ENCODE assay signal across 8 cellular contexts in the genomic region with DNA sequence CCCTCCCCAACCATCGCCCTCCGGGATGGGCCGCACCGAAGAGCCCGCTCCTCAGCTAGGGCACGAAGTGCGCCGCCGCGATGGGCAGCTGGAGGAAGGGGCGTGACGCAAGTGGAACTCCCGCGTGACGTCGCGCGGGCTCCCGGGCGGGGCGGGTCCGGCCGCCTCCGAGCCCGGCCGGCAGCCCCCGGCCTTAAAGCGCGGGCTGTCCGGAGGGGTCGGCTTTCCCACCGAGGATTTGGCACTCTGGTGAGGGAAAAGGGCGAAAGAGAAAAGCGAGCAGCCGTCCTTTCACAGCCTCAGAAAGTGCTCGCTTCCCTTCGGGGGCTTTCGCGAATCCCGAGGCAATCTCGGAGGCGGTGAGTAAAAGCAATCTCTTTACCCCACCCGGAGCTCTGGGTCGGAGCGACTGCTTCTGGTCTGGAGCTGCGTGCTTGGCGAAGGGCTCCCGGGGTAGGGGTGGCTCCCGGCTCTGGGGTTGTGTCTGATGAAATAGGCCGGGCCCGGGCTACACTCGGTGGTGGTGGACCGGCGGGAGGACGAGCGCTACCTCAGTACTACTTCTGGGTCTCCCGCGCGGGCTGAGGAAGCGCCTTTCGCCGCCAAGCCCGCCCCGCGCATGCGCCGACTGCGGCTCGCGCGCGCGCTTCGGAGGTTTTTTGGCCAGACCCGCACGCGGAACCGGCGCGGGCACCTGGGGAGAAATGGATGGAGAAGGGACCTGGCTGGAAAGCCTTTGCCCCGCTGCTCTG. TPM values are rescaled to one million over a fixed set of nuclear protein-coding genes. Genes with fewer than 3 reads are reported as not detected.
DNase-seq lines count a peak whose midpoint lies in the region; ATAC-seq, FAIRE-seq and TF ChIP-seq lines count a peak whose summit lies in the region.

TSS of gene RBBP8 (plus strand) at position 123 of the 752 bp plus-strand sequence. CDS start 3,524 bp downstream, outside the sequence.

- DNase-seq in COLO668 (lab: John Stamatoyannopoulos, UW; ENCODE audit: unreplicated experiment) (peak; percentile 95), HS-5 (ENCODE audit: low read depth) (peak; percentile 62), NOMO-1 treated with dmso at 0.1 percent for 144 hours (lab: John Stamatoyannopoulos, UW; ENCODE audit: unreplicated experiment) (peak; percentile 70), H1 (ENCODE audit: low read depth in 1 of 2, low spot score in 2 of 2) (peak; percentile 67 to 90), mesendoderm (peak; percentile 94)
- peak; percentile 87 for DNase-seq in activated CD8-positive, alpha-beta memory T cell treated with anti-CD3 and anti-CD28 coated beads, Interleukin-2, amount 10 ng/mL, durations not matched to agents 7 days and 5 days
- DNase-seq in stimulated activated CD8-positive, alpha-beta memory T cell treated with anti-CD3 and anti-CD28 coated beads, Interleukin-15, amount 100 ng/mL, for 1 hour (ENCODE audit: low read depth), result peak; percentile 52

- no peaks in the 10 kb centered on the region for H4K20me1 ChIP-seq in H1 (replicated peaks in 1 of 2; ENCODE audit: control insufficient read depth in 1 of 2, insufficient read depth in 2 of 2, low read length in 2 of 2)

- H4K5ac ChIP-seq in H1 (ENCODE audit: insufficient read length, low read depth, low read length) (peak within 1 kb of the TSS; percentile 89), mesendoderm (ENCODE audit: low read length) (peak within 1 kb of the TSS; percentile 23)

- peaks cover 0 to 2% (median 0%) of the 10 kb centered on the region in 4 experiments; a peak in 1 of 7 replicates for H3K4me1 ChIP-seq in H1 (replicated peaks in 1 of 4; ENCODE audit: control insufficient read depth in 3 of 4, insufficient read depth in 4 of 4, low read length in 3 of 4)
- no peaks in the 10 kb centered on the region for H3K4me1 ChIP-seq in mesendoderm (ENCODE audit: control insufficient read depth, low read depth, low read length)

- H3K27me3 ChIP-seq in H1 (replicated peaks in 1 of 4; ENCODE audit: control insufficient read depth in 3 of 4, extremely low read depth in 1 of 4, insufficient read depth in 3 of 4, low read length in 3 of 4), result no peaks in the 10 kb centered on the region
- H3K27me3 ChIP-seq in mesendoderm (ENCODE audit: insufficient read depth, low read length, poor library complexity), result no peaks in the 10 kb centered on the region

- peak within 1 kb of the TSS; percentile 92 for H3K4me2 ChIP-seq in H1 (ENCODE audit: insufficient read depth in 1 of 2, low read depth in 2 of 2, low read length in 2 of 2)
- H3K4me2 ChIP-seq in mesendoderm (ENCODE audit: low read length), result peak within 1 kb of the TSS; percentile 99

- H3K18ac ChIP-seq in H1 (ENCODE audit: extremely low read depth, low read length), result peak within 1 kb of the TSS; percentile 85
- peak within 1 kb of the TSS; percentile 95 for H3K18ac ChIP-seq in mesendoderm (ENCODE audit: low read length)

- no peak within 1 kb of the TSS for H2AK5ac ChIP-seq in H1 (ENCODE audit: low read depth, low read length)
- no peak within 1 kb of the TSS for H2AK5ac ChIP-seq in mesendoderm (ENCODE audit: low read length)

- no peaks in the 10 kb centered on the region for H3K9me3 Mint-ChIP-seq in activated CD8-positive, alpha-beta memory T cell treated with anti-CD3 and anti-CD28 coated beads, Interleukin-2, amount 10 ng/mL, durations not matched to agents 7 days and 5 days (ENCODE audit: low read depth)

- peak; percentile 57 for ATAC-seq in GM19468 (IDR thresholded peaks at IDR 0.05; ENCODE audit: extremely low read depth, unreplicated experiment)
- ATAC-seq in activated CD8-positive, alpha-beta memory T cell treated with anti-CD3 and anti-CD28 coated beads, Interleukin-2, amount 10 ng/mL, durations not matched to agents 7 days and 5 days, result peak; percentile 86

- H3K27ac ChIP-seq in H1 (ENCODE audit: low read depth, low read length) (peak within 1 kb of the TSS; percentile 86), mesendoderm (ENCODE audit: low read depth, low read length) (peak within 1 kb of the TSS; percentile 90)

- no peak for TF ChIP-seq EP300 in H1 (IDR thresholded peaks at IDR 0.05; ENCODE audit: borderline replicate concordance in 1 of 2, low read depth in 2 of 2, low read length in 2 of 2)

- H3K14ac ChIP-seq in H1 (ENCODE audit: insufficient read length), result peak within 1 kb of the TSS; percentile 68

- peak within 1 kb of the TSS; percentile 91 to 97 (median 92) for H3K9ac ChIP-seq in H1 (replicated peaks in 1 of 4; ENCODE audit: extremely low read depth in 1 of 4, low read depth in 3 of 4, low read length in 3 of 4)
- H3K9ac ChIP-seq in mesendoderm (ENCODE audit: low read length), result peak within 1 kb of the TSS; percentile 97

- no peak within 1 kb of the TSS for H2BK20ac ChIP-seq in H1 (ENCODE audit: low read length)

- H3K56ac ChIP-seq in H1 (replicated peaks; ENCODE audit: insufficient read length, low read depth, low read length) (peak within 1 kb of the TSS; percentile 84), mesendoderm (ENCODE audit: low read length) (peak within 1 kb of the TSS; percentile 98)

- FAIRE-seq in H1 (lab: Jason Lieb, UNC), result no peak

- H3K27ac Mint-ChIP-seq in activated CD8-positive, alpha-beta memory T cell treated with anti-CD3 and anti-CD28 coated beads, Interleukin-2, amount 10 ng/mL, durations not matched to agents 7 days and 5 days, result peak within 1 kb of the TSS; percentile 96

- CTCF ChIA-PET in activated CD8-positive, alpha-beta memory T cell treated with anti-CD3 and anti-CD28 coated beads, Interleukin-2, amount 10 ng/mL, durations not matched to agents 7 days and 5 days (lab: Charles Lee), result interaction anchor here (0.6 to 1.5 kb wide), 5 partner anchors 9 to 198 kb away, joined by 3 to 12 read pairs (median 4); no protein-coding TSS in a partner anchor
- CTCF ChIA-PET in H1 (lab: Charles Lee; ENCODE audit: partially characterized antibody), result interaction anchor here (0.7 kb wide), 2 partner anchors 14 to 24 kb away, joined by 3 to 4 read pairs; no protein-coding TSS in a partner anchor

- H2BK12ac ChIP-seq in H1 (ENCODE audit: low read depth, low read length), result no peak within 1 kb of the TSS

- peaks cover 0 to 20% (median 10%) of the 10 kb centered on the region in 4 experiments; a peak in 5 of 8 replicates for H3K36me3 ChIP-seq in H1 (ENCODE audit: control insufficient read depth in 2 of 4, insufficient read depth in 4 of 4, low read length in 3 of 4)
- no peaks in the 10 kb centered on the region for H3K36me3 ChIP-seq in mesendoderm (ENCODE audit: control insufficient read depth, insufficient read depth, low read length)

- peaks cover 16% of the 10 kb centered on the region for H3K36me3 Mint-ChIP-seq in activated CD8-positive, alpha-beta memory T cell treated with anti-CD3 and anti-CD28 coated beads, Interleukin-2, amount 10 ng/mL, durations not matched to agents 7 days and 5 days

- H3K4me3 Mint-ChIP-seq in activated CD8-positive, alpha-beta memory T cell treated with anti-CD3 and anti-CD28 coated beads, Interleukin-2, amount 10 ng/mL, durations not matched to agents 7 days and 5 days, result peak within 1 kb of the TSS; percentile 86

- 0 out of 4 replicates have a peak, but pooled peaks of 1 of the 2 experiments have one; percentile 5 for TF ChIP-seq RAD21 in H1 (IDR thresholded peaks at IDR 0.05 in 1 of 2, conservative IDR thresholded peaks at IDR 0.05 in 1 of 2; ENCODE audit: low read depth in 2 of 2, low read length in 2 of 2)

- peaks cover 54% of the 10 kb centered on the region for H3K4me1 Mint-ChIP-seq in activated CD8-positive, alpha-beta memory T cell treated with anti-CD3 and anti-CD28 coated beads, Interleukin-2, amount 10 ng/mL, durations not matched to agents 7 days and 5 days

- H2BK120ac ChIP-seq in H1 (replicated peaks; ENCODE audit: low read depth, low read length) (peak within 1 kb of the TSS; percentile 40), mesendoderm (ENCODE audit: low read depth, low read length) (no peak within 1 kb of the TSS)

- peaks cover 6% of the 10 kb centered on the region for H3K23me2 ChIP-seq in H1 (ENCODE audit: low read depth, low read length)

- peaks cover 0 to 31% of the 10 kb centered on the region in 2 experiments; a peak in 3 of 4 replicates for H3K79me2 ChIP-seq in H1 (ENCODE audit: control insufficient read depth in 1 of 2, insufficient read depth in 2 of 2, low read length in 2 of 2)
- peaks cover 6% of the 10 kb centered on the region for H3K79me2 ChIP-seq in mesendoderm (ENCODE audit: control insufficient read depth, insufficient read depth, low read length)

- H2AFZ ChIP-seq in H1 (ENCODE audit: low read length), result peak within 1 kb of the TSS; percentile 99

- 2% methylated on average over 66 of the region's 81 CpGs; no CpG with 5 or more reads in 1 of the 2 experiments for WGBS in H1 (ENCODE audit: extremely low coverage in 1 of 2, insufficient coverage in 1 of 2, insufficient read length in 1 of 2, insufficient replicate concordance in 2 of 2, low coverage in 1 of 2, low lambda C conversion rate in 2 of 2, missing lambda C conversion rate in 1 of 2), 2 experiments
- no CpG with 5 or more reads among the region's 81 CpGs for WGBS in mesendoderm (ENCODE audit: extremely low coverage, insufficient coverage, low lambda C conversion rate)

- H3K79me1 ChIP-seq in H1 (ENCODE audit: low read depth, low read length), result no peaks in the 10 kb centered on the region; the same call in 1 of the 2 replicates
- H3K79me1 ChIP-seq in mesendoderm (ENCODE audit: low read length), result peaks cover 2% of the 10 kb centered on the region

- H3K4ac ChIP-seq in H1 (replicated peaks; ENCODE audit: insufficient read length, low read depth, low read length) (peak within 1 kb of the TSS; percentile 61), mesendoderm (ENCODE audit: low read depth, low read length) (peak within 1 kb of the TSS; percentile 81)

- peak within 1 kb of the TSS; percentile 99 for H4K8ac ChIP-seq in H1 (ENCODE audit: extremely low read depth, insufficient read depth, low read length)
- H4K8ac ChIP-seq in mesendoderm (ENCODE audit: low read depth, low read length), result no peak within 1 kb of the TSS

- peak within 1 kb of the TSS; percentile 80 for H4K91ac ChIP-seq in H1 (replicated peaks; ENCODE audit: insufficient read length, low read length)

- POLR2A ChIA-PET in H1 (lab: Charles Lee; ENCODE audit: partially characterized antibody), result interaction anchor here (0.6 to 1.6 kb wide), 14 partner anchors 10 to 120 kb away, joined by 3 to 16 read pairs (median 4); no protein-coding TSS in a partner anchor

- H3K9me3 ChIP-seq in H1 (ENCODE audit: insufficient read depth in 2 of 2, low read depth in 1 of 2, low read length in 1 of 2), result no peaks in the 10 kb centered on the region

- no peaks in the 10 kb centered on the region for H3K27me3 Mint-ChIP-seq in activated CD8-positive, alpha-beta memory T cell treated with anti-CD3 and anti-CD28 coated beads, Interleukin-2, amount 10 ng/mL, durations not matched to agents 7 days and 5 days

- H3K23ac ChIP-seq in H1 (ENCODE audit: insufficient read length) (peak within 1 kb of the TSS; percentile 28), mesendoderm (ENCODE audit: low read length) (no peak within 1 kb of the TSS)

- H3K4me3 ChIP-seq in H1 (ENCODE audit: extremely low read depth in 1 of 4, insufficient read depth in 2 of 4, low read depth in 3 of 4, low read length in 4 of 4), result peak within 1 kb of the TSS; percentile 54 to 90 (median 84)
- peak within 1 kb of the TSS; percentile 97 for H3K4me3 ChIP-seq in mesendoderm (ENCODE audit: low read length)

- H2BK5ac ChIP-seq in H1 (ENCODE audit: low read depth, low read length) (peak within 1 kb of the TSS; percentile 66), mesendoderm (ENCODE audit: low read length) (peak within 1 kb of the TSS; percentile 84)

- H2BK15ac ChIP-seq in H1 (ENCODE audit: low read length) (no peak within 1 kb of the TSS), mesendoderm (replicated peaks; ENCODE audit: low read depth) (no peak within 1 kb of the TSS)

- peak in 1 of 2 experiments; percentile 29; a peak in 1 of 3 replicates for TF ChIP-seq POLR2A in H1 (IDR thresholded peaks at IDR 0.05; ENCODE audit: control extremely low read depth in 1 of 2, low read depth in 2 of 2, low read length in 2 of 2)

- 0 out of 4 replicates have a peak, but pooled peaks of 1 of the 3 experiments have one; percentile 2 for TF ChIP-seq CTCF in H1 (IDR thresholded peaks at IDR 0.05; ENCODE audit: control extremely low read depth in 1 of 3, insufficient read depth in 1 of 3, low read depth in 1 of 3, low read length in 3 of 3)

RNA-seq across cellular contexts. Expression of gene RBBP8, which starts in this region (rescaled TPM):
- 10 to 100 TPM; 74.2 to 82.5 TPM for total RNA-seq in activated CD8-positive, alpha-beta memory T cell treated with anti-CD3 and anti-CD28 coated beads, Interleukin-2, amount 10 ng/mL, durations not matched to agents 7 days and 5 days
- 63.4 and 65.8 TPM in 2 replicates for total RNA-seq in H1 (2021; fragmentation: NEBNext Ultra II Directional; extraction: Animal tissue kit (Norgen Biotek cat#: 25700))
- polyA plus RNA-seq in H1 (2011; rRNA removed), result 8.9 and 16.1 TPM in 2 replicates
- polyA plus RNA-seq in H1 (2011; cell fraction: cytosol; rRNA removed), result 21.6 TPM
- 21.1 TPM for polyA plus RNA-seq in H1 (2011; cell fraction: nucleus; rRNA removed)
- polyA plus RNA-seq in H1 (2012, experiment 1 of 2), result 24.2 to 46.1 TPM (median 29.8 TPM) in 4 replicates
- 5.3 TPM for polyA plus RNA-seq in H1 (2012, experiment 2 of 2)
- polyA plus RNA-seq in H1 (2013, experiment 1 of 2), result 81.8 TPM
- polyA plus RNA-seq in H1 (2013, experiment 2 of 2), result 75.0 TPM
- polyA minus RNA-seq in H1 (2011; rRNA and poly(A)+ RNA removed), result 38.9 and 68.0 TPM in 2 replicates
- 21.9 TPM for polyA minus RNA-seq in H1 (2011; cell fraction: cytosol; rRNA and poly(A)+ RNA removed)
- polyA minus RNA-seq in H1 (2011; cell fraction: nucleus; rRNA and poly(A)+ RNA removed), result 124 TPM
- 62.0 TPM for polyA plus RNA-seq in mesendoderm (2013, experiment 1 of 2)
- 70.7 TPM for polyA plus RNA-seq in mesendoderm (2013, experiment 2 of 2)

Comparison
In these comparisons a context has a peak if more than half of its experiments do, and no peak if none do; other contexts are left out.
1. Peak in every context shown above with its lines: DNase-seq, ATAC-seq, H3K4me3 ChIP-seq and H3K27ac ChIP-seq.